In the genomic region with DNA sequence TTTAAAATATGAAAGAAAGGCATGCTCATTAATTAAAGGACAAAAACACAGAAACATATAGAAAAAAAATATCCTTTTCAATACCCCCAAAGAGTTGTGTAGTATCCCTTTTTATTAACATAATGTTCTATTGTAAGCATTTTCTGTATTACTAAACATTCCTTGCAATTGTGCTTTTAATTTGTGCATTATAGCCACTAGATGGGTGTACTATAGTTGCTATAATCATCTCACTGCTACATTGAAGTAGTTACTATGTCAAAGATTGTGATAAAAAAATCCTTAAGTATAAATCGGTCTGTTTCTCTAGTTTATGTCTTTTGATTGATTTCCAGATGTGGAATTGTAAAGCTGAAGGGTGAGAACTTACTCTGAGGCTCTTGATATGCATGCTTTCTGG, we compare ENCODE assay signal across 25 cellular contexts. TPM values are rescaled to one million over a fixed set of nuclear protein-coding genes. Genes with fewer than 3 reads are reported as not detected.
"Had no signal": no experiment of that assay in that cellular context is flagged by ENCODE, and none has a peak within 500 bp of the region (broad histone marks: within the 10 kb centered on the region; RNA-seq: fewer than 3 reads in every experiment).

No MANE protein-coding gene starts in this region.

- H3K4me3 ChIP-seq: right lobe of liver, skin epidermis, vagina had no signal

- H3K36me3 Mint-ChIP-seq: activated naive CD4-positive, alpha-beta T cell treated with anti-CD3 and anti-CD28 coated beads, Interleukin-2, amount 50 U/mL, for 72 hours; natural killer cell treated with Interleukin-12 subunit alpha and Interleukin-12 subunit beta and Interleukin-15 and Interleukin-18, amount 100 ng/mL, for 72 hours; stimulated activated effector memory CD8-positive, alpha-beta T cell treated with anti-CD3 and anti-CD28 coated beads, Interleukin-12 subunit alpha, Interleukin-12 subunit beta, amount 100 ng/mL, for 72 hours had no signal

- DNase-seq: activated B cell treated with CpG ODN at 0.5 μM for 24 hours; activated CD4-positive, alpha-beta T cell treated with anti-CD3 and anti-CD28 coated beads for 36 hours; activated CD4-positive, alpha-beta T cell treated with anti-CD3 and anti-CD28 coated beads, Interleukin-2, amount 50 U/mL, for 4 hours; activated CD8-positive, alpha-beta memory T cell treated with anti-CD3 and anti-CD28 coated beads for 24 hours; activated CD8-positive, alpha-beta memory T cell treated with anti-CD3 and anti-CD28 coated beads, Interleukin-2, amount 50 U/mL, for 4 hours; activated T-cell treated with anti-CD3 and anti-CD28 coated beads, Interleukin-2, amount 50 U/mL, for 24 hours; aorta; brain microvascular endothelial cell; caudate nucleus; effector memory CD4-positive, alpha-beta T cell; glutamatergic neuron; hippocampal formation; left ventricle myocardium superior; mammary epithelial cell; midbrain; posterior cingulate gyrus; right lobe of liver; stimulated activated CD4-positive, alpha-beta T cell treated with anti-CD3 and anti-CD28 coated beads, Interleukin-1b, Interleukin-23, amount 100 ng/mL, for 48 hours had no signal

- H3K9me3 ChIP-seq: right lobe of liver, vagina had no signal

- H3K4me1 Mint-ChIP-seq: activated B cell treated with CpG ODN at 0.5 μM for 24 hours; activated CD4-positive, alpha-beta T cell treated with anti-CD3 and anti-CD28 coated beads for 36 hours; activated T-helper 17 cell treated with anti-CD3 and anti-CD28 coated beads, Interleukin-2, amount 50 U/mL, for 72 hours; stimulated activated effector memory CD8-positive, alpha-beta T cell treated with anti-CD3 and anti-CD28 coated beads, Interleukin-12 subunit alpha, Interleukin-12 subunit beta, amount 100 ng/mL, for 72 hours had no signal

- H3K9me3 Mint-ChIP-seq: activated B cell treated with CpG ODN at 0.5 μM for 24 hours; activated naive CD4-positive, alpha-beta T cell treated with anti-CD3 and anti-CD28 coated beads, Interleukin-2, amount 50 U/mL, for 72 hours; activated T-cell treated with anti-CD3 and anti-CD28 coated beads, Interleukin-2, amount 50 U/mL, for 24 hours; activated T-helper 17 cell treated with anti-CD3 and anti-CD28 coated beads, Interleukin-2, amount 50 U/mL, for 72 hours; natural killer cell treated with Interleukin-12 subunit alpha and Interleukin-12 subunit beta and Interleukin-15 and Interleukin-18, amount 100 ng/mL, for 72 hours; stimulated activated effector memory CD8-positive, alpha-beta T cell treated with anti-CD3 and anti-CD28 coated beads, Interleukin-12 subunit alpha, Interleukin-12 subunit beta, amount 100 ng/mL, for 72 hours; T-helper 2 cell treated with Interferon-gamma antibody and Interleukin-4, amounts not matched to agents 5 μg/mL and 100 μg/mL, for 36 hours had no signal

- H3K27me3 ChIP-seq: brain microvascular endothelial cell, right lobe of liver, vagina had no signal

- H3K27me3 Mint-ChIP-seq: activated B cell treated with CpG ODN at 0.5 μM for 24 hours; activated T-cell treated with anti-CD3 and anti-CD28 coated beads, Interleukin-2, amount 50 U/mL, for 24 hours; natural killer cell treated with Interleukin-12 subunit alpha and Interleukin-12 subunit beta and Interleukin-15 and Interleukin-18, amount 100 ng/mL, for 72 hours had no signal

- H3K27ac ChIP-seq: brain microvascular endothelial cell, right lobe of liver, skin epidermis, vagina had no signal

- H3K27ac Mint-ChIP-seq: activated B cell treated with CpG ODN at 0.5 μM for 24 hours; activated CD4-positive, alpha-beta T cell treated with anti-CD3 and anti-CD28 coated beads for 36 hours; activated naive CD4-positive, alpha-beta T cell treated with anti-CD3 and anti-CD28 coated beads, Interleukin-2, amount 50 U/mL, for 72 hours; activated T-cell treated with anti-CD3 and anti-CD28 coated beads, Interleukin-2, amount 50 U/mL, for 24 hours; activated T-helper 17 cell treated with anti-CD3 and anti-CD28 coated beads, Interleukin-2, amount 50 U/mL, for 72 hours; natural killer cell treated with Interleukin-12 subunit alpha and Interleukin-12 subunit beta and Interleukin-15 and Interleukin-18, amount 100 ng/mL, for 72 hours; stimulated activated effector memory CD8-positive, alpha-beta T cell treated with anti-CD3 and anti-CD28 coated beads, Interleukin-12 subunit alpha, Interleukin-12 subunit beta, amount 100 ng/mL, for 72 hours; T-helper 2 cell treated with Interferon-gamma antibody and Interleukin-4, amounts not matched to agents 5 μg/mL and 100 μg/mL, for 36 hours had no signal

- ATAC-seq: activated CD4-positive, alpha-beta T cell treated with anti-CD3 and anti-CD28 coated beads for 36 hours; activated naive CD4-positive, alpha-beta T cell treated with anti-CD3 and anti-CD28 coated beads, Interleukin-2, amount 50 U/mL, for 72 hours; activated T-helper 17 cell treated with anti-CD3 and anti-CD28 coated beads, Interleukin-2, amount 50 U/mL, for 72 hours; left ventricle myocardium superior; natural killer cell treated with Interleukin-12 subunit alpha and Interleukin-12 subunit beta and Interleukin-15 and Interleukin-18, amount 100 ng/mL, for 72 hours; right lobe of liver; stimulated activated effector memory CD8-positive, alpha-beta T cell treated with anti-CD3 and anti-CD28 coated beads, Interleukin-12 subunit alpha, Interleukin-12 subunit beta, amount 100 ng/mL, for 72 hours had no signal

- H3K4me3 Mint-ChIP-seq: activated B cell treated with CpG ODN at 0.5 μM for 24 hours; activated CD4-positive, alpha-beta T cell treated with anti-CD3 and anti-CD28 coated beads for 36 hours; activated T-cell treated with anti-CD3 and anti-CD28 coated beads, Interleukin-2, amount 50 U/mL, for 24 hours; activated T-helper 17 cell treated with anti-CD3 and anti-CD28 coated beads, Interleukin-2, amount 50 U/mL, for 72 hours; natural killer cell treated with Interleukin-12 subunit alpha and Interleukin-12 subunit beta and Interleukin-15 and Interleukin-18, amount 100 ng/mL, for 72 hours; stimulated activated effector memory CD8-positive, alpha-beta T cell treated with anti-CD3 and anti-CD28 coated beads, Interleukin-12 subunit alpha, Interleukin-12 subunit beta, amount 100 ng/mL, for 72 hours; T-helper 2 cell treated with Interferon-gamma antibody and Interleukin-4, amounts not matched to agents 5 μg/mL and 100 μg/mL, for 36 hours had no signal

- H3K4me1 ChIP-seq: right lobe of liver, vagina had no signal

- H3K36me3 ChIP-seq: brain microvascular endothelial cell, right lobe of liver, vagina had no signal

RNA-seq across cellular contexts. Expression of a gene that starts 21.4 kb away (rescaled TPM):
- total RNA-seq: activated B cell treated with CpG ODN at 0.5 μM for 24 hours; activated CD4-positive, alpha-beta T cell treated with anti-CD3 and anti-CD28 coated beads for 36 hours; mammary epithelial cell; natural killer cell treated with Interleukin-12 subunit alpha and Interleukin-12 subunit beta and Interleukin-15 and Interleukin-18, amount 100 ng/mL, for 72 hours had no signal
